Comparison of ENCODE assay signal across 23 cellular contexts in genomic region chr3:98954806-98955205, GRCh38. TPM values are rescaled to one million over a fixed set of nuclear protein-coding genes. Genes with fewer than 3 reads are reported as not detected.
DNase-seq lines count a peak whose midpoint lies in the region; ATAC-seq, FAIRE-seq and TF ChIP-seq lines count a peak whose summit lies in the region.
"Had no signal": no experiment of that assay in that cellular context is flagged by ENCODE, and none has a peak within 500 bp of the region (broad histone marks: within the 10 kb centered on the region; RNA-seq: fewer than 3 reads in every experiment).

No MANE protein-coding gene starts in this region.

- H2AFZ ChIP-seq in astrocyte (ENCODE audit: low read depth, low read length) (no peak overlapping the region), hepatocyte (no peak overlapping the region)

- H3K36me3 Mint-ChIP-seq in astrocyte (ENCODE audit: low read depth, unreplicated experiment) = no peaks in the 10 kb centered on the region
- H3K36me3 Mint-ChIP-seq in activated naive CD4-positive, alpha-beta T cell treated with anti-CD3 and anti-CD28 coated beads, Interleukin-2, amount 50 U/mL, for 72 hours = no peaks in the 10 kb centered on the region
- H3K36me3 Mint-ChIP-seq: activated CD4-positive, alpha-beta memory T cell treated with anti-CD3 and anti-CD28 coated beads for 36 hours; activated naive CD8-positive, alpha-beta T cell treated with anti-CD3 and anti-CD28 coated beads for 36 hours; brain; WTC11 had no signal

- peaks cover 22% of the 10 kb centered on the region for H3K4me1 Mint-ChIP-seq in astrocyte (ENCODE audit: low read depth, unreplicated experiment)
- H3K4me1 Mint-ChIP-seq: activated naive CD8-positive, alpha-beta T cell treated with anti-CD3 and anti-CD28 coated beads for 36 hours; WTC11 had no signal

- TF ChIP-seq CTCF in BJ (IDR thresholded peaks at IDR 0.05; ENCODE audit: insufficient read depth, low read depth, low read length) (no peak), astrocyte (IDR thresholded peaks at IDR 0.05; ENCODE audit: insufficient read depth, low read depth, low read length) (no peak), hepatocyte (IDR thresholded peaks at IDR 0.05; ENCODE audit: poor library complexity) (no peak)

- DNase-seq in BJ (ENCODE audit: low read depth) (peak; percentile 32), HS-27A (ENCODE audit: low read depth) (peak; percentile 49), astrocyte (ENCODE audit: low read depth) (peak; percentile 63), hepatocyte (ENCODE audit: low spot score) (peak; percentile 11), nucleus accumbens (lab: John Stamatoyannopoulos, UW) (no peak), mucosa of gallbladder (ENCODE audit: low spot score) (no peak)
- DNase-seq in activated naive CD4-positive, alpha-beta T cell treated with anti-CD3 and anti-CD28 coated beads, Interleukin-2, amount 50 U/mL, for 72 hours (ENCODE audit: low spot score in 2 of 2) = no peak
- DNase-seq: activated CD4-positive, alpha-beta memory T cell treated with anti-CD3 and anti-CD28 coated beads for 36 hours; activated naive CD8-positive, alpha-beta T cell treated with anti-CD3 and anti-CD28 coated beads for 36 hours; activated T-cell treated with anti-CD3 and anti-CD28 coated beads, Interleukin-2, amount 50 U/mL, for 48 hours; heart left ventricle; lower lobe of right lung; MV-4-11; NCI-H187 treated with DMSO at 0.1 percent for 48 hours; posterior cingulate gyrus; SIG-M5; small intestine; stimulated activated CD4-positive, alpha-beta T cell treated with anti-CD3 and anti-CD28 coated beads, Interleukin-4, amount 100 ng/mL, for 1 hour; uterus had no signal

- no peaks in the 10 kb centered on the region for H3K27me3 ChIP-seq in BJ (ENCODE audit: control insufficient read depth, insufficient read depth, low read length)
- H3K27me3 ChIP-seq in astrocyte (ENCODE audit: insufficient read depth, low read length) = no peaks in the 10 kb centered on the region
- H3K27me3 ChIP-seq in hepatocyte = no peaks in the 10 kb centered on the region
- H3K27me3 ChIP-seq: heart left ventricle, uterus had no signal

- H3K27ac Mint-ChIP-seq in astrocyte (ENCODE audit: unreplicated experiment) = peak overlapping the region; percentile 1
- H3K27ac Mint-ChIP-seq in activated naive CD4-positive, alpha-beta T cell treated with anti-CD3 and anti-CD28 coated beads, Interleukin-2, amount 50 U/mL, for 72 hours = no peak overlapping the region
- H3K27ac Mint-ChIP-seq: activated CD4-positive, alpha-beta memory T cell treated with anti-CD3 and anti-CD28 coated beads for 36 hours; activated naive CD8-positive, alpha-beta T cell treated with anti-CD3 and anti-CD28 coated beads for 36 hours; brain; WTC11 had no signal

- WGBS in hepatocyte (ENCODE audit: low lambda C conversion rate, missing lambda C conversion rate) = 64% methylated on average over 2 of the region's 2 CpGs

- CTCF ChIA-PET in BJ (lab: Yijun Ruan, JAX) = interaction anchor here (1.5 to 1.8 kb wide), 2 partner anchors 8 to 137 kb away, joined by 3 to 6 read pairs; no protein-coding TSS in a partner anchor

- H3K9me3 Mint-ChIP-seq in astrocyte (ENCODE audit: unreplicated experiment) = peaks cover 13% of the 10 kb centered on the region
- no peaks in the 10 kb centered on the region for H3K9me3 Mint-ChIP-seq in activated naive CD4-positive, alpha-beta T cell treated with anti-CD3 and anti-CD28 coated beads, Interleukin-2, amount 50 U/mL, for 72 hours
- H3K9me3 Mint-ChIP-seq: activated CD4-positive, alpha-beta memory T cell treated with anti-CD3 and anti-CD28 coated beads for 36 hours; activated naive CD8-positive, alpha-beta T cell treated with anti-CD3 and anti-CD28 coated beads for 36 hours had no signal

- H3K9me3 ChIP-seq in astrocyte (ENCODE audit: insufficient read depth, low read depth, low read length) (no peaks in the 10 kb centered on the region), hepatocyte (ENCODE audit: low read depth) (no peaks in the 10 kb centered on the region)
- H3K9me3 ChIP-seq: heart left ventricle, lower lobe of right lung, uterus had no signal

- H3K4me2 ChIP-seq in astrocyte (ENCODE audit: low read length) (peak overlapping the region; percentile 33), hepatocyte (no peak overlapping the region)

- H3K27ac ChIP-seq in astrocyte (ENCODE audit: low read depth, low read length) (no peak overlapping the region), hepatocyte (no peak overlapping the region)
- H3K27ac ChIP-seq: coronary artery, heart left ventricle, lower lobe of right lung, uterus had no signal

- H3K27me3 Mint-ChIP-seq in astrocyte (ENCODE audit: low read depth, unreplicated experiment) = no peaks in the 10 kb centered on the region
- H3K27me3 Mint-ChIP-seq: brain had no signal

- FAIRE-seq in astrocyte (lab: Jason Lieb, UNC) = peak; percentile 64

- no peaks in the 10 kb centered on the region for H3K79me2 ChIP-seq in astrocyte (ENCODE audit: insufficient read depth, low read length)
- H3K79me2 ChIP-seq in hepatocyte = no peaks in the 10 kb centered on the region

- H3K36me3 ChIP-seq in BJ (ENCODE audit: control insufficient read depth, insufficient read depth, low read length) (no peaks in the 10 kb centered on the region), astrocyte (ENCODE audit: insufficient read depth, low read length) (no peaks in the 10 kb centered on the region), hepatocyte (replicated peaks; ENCODE audit: insufficient read depth, low read depth) (no peaks in the 10 kb centered on the region)
- H3K36me3 ChIP-seq: heart left ventricle, lower lobe of right lung, uterus had no signal

- no peak for ATAC-seq in activated naive CD4-positive, alpha-beta T cell treated with anti-CD3 and anti-CD28 coated beads, Interleukin-2, amount 50 U/mL, for 72 hours
- ATAC-seq in GM19023 (IDR thresholded peaks at IDR 0.05; ENCODE audit: unreplicated experiment) = no peak
- ATAC-seq: heart left ventricle, lower lobe of right lung, WTC11 had no signal

- no peaks in the 10 kb centered on the region for H3K9me2 ChIP-seq in hepatocyte (replicated peaks; ENCODE audit: insufficient read depth)

- H3K4me3 Mint-ChIP-seq in astrocyte (ENCODE audit: unreplicated experiment) = no peak overlapping the region
- H3K4me3 Mint-ChIP-seq: activated CD4-positive, alpha-beta memory T cell treated with anti-CD3 and anti-CD28 coated beads for 36 hours; activated naive CD8-positive, alpha-beta T cell treated with anti-CD3 and anti-CD28 coated beads for 36 hours; brain; WTC11 had no signal

- H4K20me1 ChIP-seq in astrocyte (ENCODE audit: insufficient read depth, low read length) (no peaks in the 10 kb centered on the region), hepatocyte (ENCODE audit: insufficient read depth, poor library complexity, severe bottlenecking) (no peaks in the 10 kb centered on the region)

- H3K4me1 ChIP-seq in astrocyte (ENCODE audit: insufficient read depth, low read length) (peaks cover 9% of the 10 kb centered on the region), hepatocyte (ENCODE audit: insufficient read depth) (no peaks in the 10 kb centered on the region)
- H3K4me1 ChIP-seq: heart left ventricle, lower lobe of right lung, uterus had no signal

- no peak overlapping the region for H3K9ac ChIP-seq in astrocyte (ENCODE audit: low read length)

- H3K4me3 ChIP-seq in BJ (ENCODE audit: low read depth, low read length) = no peak overlapping the region
- no peak overlapping the region for H3K4me3 ChIP-seq in astrocyte (ENCODE audit: insufficient read depth, low read depth, low read length)
- no peak overlapping the region for H3K4me3 ChIP-seq in hepatocyte
- H3K4me3 ChIP-seq: coronary artery, heart left ventricle, lower lobe of right lung, uterus had no signal

- POLR2A ChIA-PET in BJ (lab: Charles Lee) = no interaction called here

RNA-seq across cellular contexts. Expression of gene DCBLD2, which starts 53.3 kb away (rescaled TPM):
- polyA plus RNA-seq in BJ (2011; rRNA removed) (28.9 and 59.7 TPM in 2 replicates), hepatocyte (12.9 and 16.8 TPM in 2 replicates)
- 45.9 and 50.4 TPM in 2 replicates for polyA minus RNA-seq in BJ (2011; rRNA and poly(A)+ RNA removed)
- total RNA-seq in astrocyte (214 and 243 TPM in 2 replicates), hepatocyte (27.9 and 30.6 TPM in 2 replicates), mucosa of gallbladder (23.2 TPM)
- 1 to 10 TPM; 2.8 to 3.2 TPM for total RNA-seq in activated naive CD4-positive, alpha-beta T cell treated with anti-CD3 and anti-CD28 coated beads, Interleukin-2, amount 50 U/mL, for 72 hours

Comparison
In these comparisons a context has a peak if more than half of its experiments do, and no peak if none do; other contexts are left out.
1. DNase-seq: peak in BJ (single experiment), HS-27A (single experiment), astrocyte (single experiment) and hepatocyte (single experiment); none in nucleus accumbens (0 of 56), mucosa of gallbladder (single experiment) and activated naive CD4-positive, alpha-beta T cell treated with anti-CD3 and anti-CD28 coated beads, Interleukin-2, amount 50 U/mL, for 72 hours (0 of 2).